ENCODE assay signal across 8 cellular contexts in the genomic region with DNA sequence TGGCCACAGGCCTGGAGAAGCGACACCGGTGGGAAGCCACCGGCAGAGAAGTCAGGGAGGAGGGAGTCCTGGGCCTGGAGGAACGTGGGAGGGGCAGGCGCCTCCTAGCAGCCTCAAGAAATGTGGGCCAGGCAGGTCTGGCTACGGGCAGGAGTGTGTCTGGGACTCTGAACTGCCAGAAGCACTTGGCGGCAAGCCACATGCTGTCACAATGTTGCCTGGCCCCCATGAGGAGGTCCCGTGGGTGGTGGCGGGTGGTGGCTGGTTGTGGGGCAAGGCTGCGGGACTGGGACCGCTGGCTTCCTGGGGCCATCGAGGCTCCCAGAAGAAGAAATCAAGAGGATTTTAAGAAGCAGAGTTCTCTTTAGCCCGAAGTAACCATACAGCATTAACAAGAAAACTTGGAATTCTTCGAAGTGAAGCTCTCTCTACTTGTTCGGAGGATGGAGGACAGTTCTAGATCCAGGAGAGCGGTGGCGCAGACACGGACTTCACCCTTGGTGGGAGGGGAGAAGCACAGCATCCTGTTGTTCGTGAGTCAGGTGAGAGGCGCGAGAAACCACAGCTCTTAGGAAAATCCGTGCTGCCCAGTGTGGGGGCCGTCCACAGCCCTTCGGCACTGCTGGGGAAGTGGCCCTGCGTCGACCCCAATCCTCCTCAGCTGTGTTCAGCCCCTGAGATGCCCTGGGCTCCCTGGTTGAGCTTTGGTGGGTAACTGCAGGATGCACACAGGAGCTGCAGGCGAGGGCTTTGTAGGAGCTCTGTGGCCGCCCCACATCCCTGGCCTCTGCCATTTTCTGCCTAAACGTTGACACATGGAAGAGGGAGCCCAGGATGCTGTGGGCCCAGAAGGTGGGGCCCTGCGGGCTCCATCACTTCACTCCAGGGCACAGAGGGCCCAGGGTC. TPM values are rescaled to one million over a fixed set of nuclear protein-coding genes. Genes with fewer than 3 reads are reported as not detected.
DNase-seq lines count a peak whose midpoint lies in the region; ATAC-seq and TF ChIP-seq lines count a peak whose summit lies in the region.

No MANE protein-coding gene starts in this region.

- H3K4me3 Mint-ChIP-seq in activated CD4-positive, alpha-beta T cell treated with anti-CD3 and anti-CD28 coated beads, Interleukin-2, amount 10 ng/mL, durations not matched to agents 24 days and 14 days, result peak overlapping the region; percentile 40

- peak in 11 of 14 donors; percentile 38 to 78 (median 59) for DNase-seq in C1 segment of cervical spinal cord (lab: John Stamatoyannopoulos, UW)
- no peak for DNase-seq in activated CD4-positive, alpha-beta T cell treated with anti-CD3 and anti-CD28 coated beads, Interleukin-2, amount 10 ng/mL, durations not matched to agents 24 days and 14 days
- peak; percentile 36 for DNase-seq in fibroblast of mammary gland (ENCODE audit: low read depth)
- no peak for DNase-seq in omental fat pad (ENCODE audit: low spot score)
- no peak for DNase-seq in COLO668 (lab: John Stamatoyannopoulos, UW; ENCODE audit: unreplicated experiment)

- H3K27ac Mint-ChIP-seq in activated CD4-positive, alpha-beta T cell treated with anti-CD3 and anti-CD28 coated beads, Interleukin-2, amount 10 ng/mL, durations not matched to agents 24 days and 14 days, result peak overlapping the region; percentile 74

- H3K9me3 Mint-ChIP-seq in activated CD4-positive, alpha-beta T cell treated with anti-CD3 and anti-CD28 coated beads, Interleukin-2, amount 10 ng/mL, durations not matched to agents 24 days and 14 days, result no peaks in the 10 kb centered on the region

- H3K4me1 Mint-ChIP-seq in activated CD4-positive, alpha-beta T cell treated with anti-CD3 and anti-CD28 coated beads, Interleukin-2, amount 10 ng/mL, durations not matched to agents 24 days and 14 days, result peaks cover 52% of the 10 kb centered on the region

- peaks cover 36% of the 10 kb centered on the region for H3K36me3 Mint-ChIP-seq in activated CD4-positive, alpha-beta T cell treated with anti-CD3 and anti-CD28 coated beads, Interleukin-2, amount 10 ng/mL, durations not matched to agents 24 days and 14 days (ENCODE audit: low read depth)

- H3K27me3 Mint-ChIP-seq in activated CD4-positive, alpha-beta T cell treated with anti-CD3 and anti-CD28 coated beads, Interleukin-2, amount 10 ng/mL, durations not matched to agents 24 days and 14 days, result no peaks in the 10 kb centered on the region

- TF ChIP-seq CTCF in fibroblast of mammary gland (conservative IDR thresholded peaks at IDR 0.05; ENCODE audit: control insufficient read depth, insufficient read depth, low read depth, low read length) (no peak), omental fat pad (IDR thresholded peaks at IDR 0.05) (no peak)

- peak; percentile 10 for ATAC-seq in omental fat pad (ENCODE audit: low FRiP score)
- ATAC-seq in HG03439 (IDR thresholded peaks at IDR 0.05; ENCODE audit: unreplicated experiment), result no peak
- ATAC-seq in GM19023 (IDR thresholded peaks at IDR 0.05; ENCODE audit: unreplicated experiment), result no peak
- ATAC-seq in HG02571 (IDR thresholded peaks at IDR 0.05; ENCODE audit: unreplicated experiment), result no peak

- no peak overlapping the region for H3K4me3 ChIP-seq in fibroblast of mammary gland (ENCODE audit: control insufficient read depth, low read depth, low read length)

- intact Hi-C loops in activated CD4-positive, alpha-beta T cell treated with anti-CD3 and anti-CD28 coated beads, Interleukin-2, amount 10 ng/mL, durations not matched to agents 24 days and 14 days (cut with micrococcal nuclease), result no loop called here

RNA-seq across cellular contexts. Expression of gene SKI, which starts 12.4 kb away (rescaled TPM):
- 40.7 and 41.1 TPM in 2 replicates for total RNA-seq in activated CD4-positive, alpha-beta T cell treated with anti-CD3 and anti-CD28 coated beads, Interleukin-2, amount 10 ng/mL, durations not matched to agents 24 days and 14 days
- total RNA-seq in omental fat pad, result 10 to 100 TPM; 35.3 to 54.0 (median 47.3) TPM

RNA-seq across cellular contexts. Expression of gene FAAP20, which starts 45.9 kb away (rescaled TPM):
- 55.8 and 60.3 TPM in 2 replicates for total RNA-seq in activated CD4-positive, alpha-beta T cell treated with anti-CD3 and anti-CD28 coated beads, Interleukin-2, amount 10 ng/mL, durations not matched to agents 24 days and 14 days
- 10 to 100 TPM; 14.2 to 24.9 (median 21.8) TPM for total RNA-seq in omental fat pad

Comparison
In these comparisons a context has a peak if more than half of its experiments do, and no peak if none do; other contexts are left out.
1. DNase-seq: peak in C1 segment of cervical spinal cord (11 of 14) and fibroblast of mammary gland (single experiment); none in activated CD4-positive, alpha-beta T cell treated with anti-CD3 and anti-CD28 coated beads, Interleukin-2, amount 10 ng/mL, durations not matched to agents 24 days and 14 days (single experiment), omental fat pad (single experiment) and COLO668 (single experiment).